ENCODE assay signal across 14 cellular contexts in genomic region chr3:22885574-22886348, GRCh38.
DNase-seq lines count a peak whose midpoint lies in the region; ATAC-seq and TF ChIP-seq lines count a peak whose summit lies in the region.
"Had no signal": no experiment of that assay in that cellular context is flagged by ENCODE, and none has a peak within 500 bp of the region (broad histone marks: within the 10 kb centered on the region; RNA-seq: fewer than 3 reads in every experiment).

No MANE protein-coding gene starts in this region.

- H4K8ac ChIP-seq in mesendoderm (ENCODE audit: low read depth, low read length) = no peak overlapping the region

- H3K4me2 ChIP-seq in OCI-LY3 (ENCODE audit: low read length) (no peak overlapping the region), mesendoderm (ENCODE audit: low read length) (no peak overlapping the region)

- H3K4me3 ChIP-seq in HEK293 (ENCODE audit: low read depth, low read length) = no peak overlapping the region
- no peak overlapping the region for H3K4me3 ChIP-seq in OCI-LY3 (ENCODE audit: low read length)
- no peak overlapping the region for H3K4me3 ChIP-seq in mesendoderm (ENCODE audit: low read length)
- H3K4me3 ChIP-seq in gastrocnemius medialis = peak overlapping the region in 1 of 4 donors; percentile 14
- H3K4me3 ChIP-seq: BLaER1 treated with 17β-estradiol and CSF1 and Interleukin-3, amounts not matched to agents 10 nM and 100 nM; GM23248 had no signal

- intact Hi-C loops in gastrocnemius medialis (cut with DNase I; ENCODE audit: low total_unique reads) = no loop called here
- intact Hi-C loops in activated T-helper 2 cell treated with anti-CD3 and anti-CD28 coated beads, Interferon-gamma antibody, Interleukin-2, Interleukin-4, amounts not matched to agents 10 μg/mL and 5 μg/mL and 100 μg/mL, durations not matched to agents 14 hours and 24 hours and 36 hours (cut with micrococcal nuclease) = no loop called here

- no peak overlapping the region for H3K27ac Mint-ChIP-seq in activated T-helper 2 cell treated with anti-CD3 and anti-CD28 coated beads, Interferon-gamma antibody, Interleukin-2, Interleukin-4, amounts not matched to agents 10 μg/mL and 5 μg/mL and 100 μg/mL, durations not matched to agents 14 hours and 24 hours and 36 hours
- H3K27ac Mint-ChIP-seq: CD4-positive, CD25-positive, alpha-beta regulatory T cell had no signal

- ATAC-seq in gastrocnemius medialis = peak; percentile 21 to 73
- no peak for ATAC-seq in GM19395 (IDR thresholded peaks at IDR 0.05; ENCODE audit: unreplicated experiment)
- ATAC-seq: HCT116 had no signal

- H3K4ac ChIP-seq in mesendoderm (ENCODE audit: low read depth, low read length) = peak overlapping the region; percentile 36

- TF ChIP-seq CTCF in HEK293 (tag by site-specific recombination; IDR thresholded peaks at IDR 0.05) (no peak), OCI-LY3 (IDR thresholded peaks at IDR 0.05; ENCODE audit: low read depth, low read length) (no peak), gastrocnemius medialis (IDR thresholded peaks at IDR 0.05 in 4 of 5, conservative IDR thresholded peaks at IDR 0.05 in 1 of 5) (no peak)

- no peaks in the 10 kb centered on the region for H3K27me3 Mint-ChIP-seq in activated T-helper 2 cell treated with anti-CD3 and anti-CD28 coated beads, Interferon-gamma antibody, Interleukin-2, Interleukin-4, amounts not matched to agents 10 μg/mL and 5 μg/mL and 100 μg/mL, durations not matched to agents 14 hours and 24 hours and 36 hours (ENCODE audit: low read depth)
- H3K27me3 Mint-ChIP-seq: CD4-positive, CD25-positive, alpha-beta regulatory T cell had no signal

- 0 out of 2 replicates have a peak overlapping the region, but pooled peaks have one; percentile 9 for H2AFZ ChIP-seq in OCI-LY3 (ENCODE audit: low read depth, low read length)
- H2AFZ ChIP-seq: GM23248 had no signal

- peaks cover 16% of the 10 kb centered on the region for H3K27me3 ChIP-seq in OCI-LY3 (ENCODE audit: low read depth, low read length)
- no peaks in the 10 kb centered on the region for H3K27me3 ChIP-seq in mesendoderm (ENCODE audit: insufficient read depth, low read length, poor library complexity)
- H3K27me3 ChIP-seq in gastrocnemius medialis = no peaks in the 10 kb centered on the region
- H3K27me3 ChIP-seq: BLaER1 treated with 17β-estradiol and CSF1 and Interleukin-3, amounts not matched to agents 10 nM and 100 nM had no signal

- no peaks in the 10 kb centered on the region for H3K36me3 ChIP-seq in HEK293 (ENCODE audit: control insufficient read depth in 2 of 2, insufficient read depth in 1 of 2, low read length in 2 of 2)
- no peaks in the 10 kb centered on the region for H3K36me3 ChIP-seq in OCI-LY3 (replicated peaks; ENCODE audit: low read depth, low read length)
- no peaks in the 10 kb centered on the region for H3K36me3 ChIP-seq in mesendoderm (ENCODE audit: control insufficient read depth, insufficient read depth, low read length)
- no peaks in the 10 kb centered on the region for H3K36me3 ChIP-seq in gastrocnemius medialis
- H3K36me3 ChIP-seq: BLaER1 treated with 17β-estradiol and CSF1 and Interleukin-3, amounts not matched to agents 10 nM and 100 nM had no signal

- H3K9ac ChIP-seq in OCI-LY3 (ENCODE audit: low read length) (no peak overlapping the region), mesendoderm (ENCODE audit: low read length) (no peak overlapping the region)
- H3K9ac ChIP-seq: BLaER1 treated with 17β-estradiol and CSF1 and Interleukin-3, amounts not matched to agents 10 nM and 100 nM; GM23248 had no signal

- no peak overlapping the region for H2AK5ac ChIP-seq in mesendoderm (ENCODE audit: low read length)

- no peak overlapping the region for H2BK5ac ChIP-seq in mesendoderm (ENCODE audit: low read length)

- H3K4me3 Mint-ChIP-seq in activated T-helper 2 cell treated with anti-CD3 and anti-CD28 coated beads, Interferon-gamma antibody, Interleukin-2, Interleukin-4, amounts not matched to agents 10 μg/mL and 5 μg/mL and 100 μg/mL, durations not matched to agents 14 hours and 24 hours and 36 hours (ENCODE audit: low read depth) = no peak overlapping the region
- H3K4me3 Mint-ChIP-seq: CD4-positive, CD25-positive, alpha-beta regulatory T cell had no signal

- no peak for DNase-seq in mesendoderm
- no peak for DNase-seq in gastrocnemius medialis
- no peak for DNase-seq in SKM-1 treated with dmso at 0.1 percent for 144 hours (lab: John Stamatoyannopoulos, UW; ENCODE audit: unreplicated experiment)
- no peak for DNase-seq in activated T-helper 2 cell treated with anti-CD3 and anti-CD28 coated beads, Interferon-gamma antibody, Interleukin-2, Interleukin-4, amounts not matched to agents 10 μg/mL and 5 μg/mL and 100 μg/mL, durations not matched to agents 14 hours and 24 hours and 36 hours (ENCODE audit: low spot score)
- no peak for DNase-seq in NCI-H2196 treated with DMSO at 0.1 percent for 48 hours (lab: John Stamatoyannopoulos, UW; ENCODE audit: unreplicated experiment)
- DNase-seq: ACHN; CD4-positive, CD25-positive, alpha-beta regulatory T cell; GM23248 had no signal

- no peaks in the 10 kb centered on the region for H3K79me2 ChIP-seq in OCI-LY3 (ENCODE audit: low read length)
- H3K79me2 ChIP-seq in mesendoderm (ENCODE audit: control insufficient read depth, insufficient read depth, low read length) = no peaks in the 10 kb centered on the region

- no peaks in the 10 kb centered on the region for H3K4me1 Mint-ChIP-seq in activated T-helper 2 cell treated with anti-CD3 and anti-CD28 coated beads, Interferon-gamma antibody, Interleukin-2, Interleukin-4, amounts not matched to agents 10 μg/mL and 5 μg/mL and 100 μg/mL, durations not matched to agents 14 hours and 24 hours and 36 hours (ENCODE audit: low read depth)
- H3K4me1 Mint-ChIP-seq: CD4-positive, CD25-positive, alpha-beta regulatory T cell had no signal

- no peak overlapping the region for H2BK120ac ChIP-seq in mesendoderm (ENCODE audit: low read depth, low read length)

- POLR2A ChIA-PET in HEK293 (lab: Yijun Ruan, JAX) = no interaction called here

- H3K9me3 Mint-ChIP-seq in activated T-helper 2 cell treated with anti-CD3 and anti-CD28 coated beads, Interferon-gamma antibody, Interleukin-2, Interleukin-4, amounts not matched to agents 10 μg/mL and 5 μg/mL and 100 μg/mL, durations not matched to agents 14 hours and 24 hours and 36 hours = no peaks in the 10 kb centered on the region

- no peak for TF ChIP-seq POLR2A in gastrocnemius medialis (IDR thresholded peaks at IDR 0.05)

- H3K27ac ChIP-seq in HEK293 (ENCODE audit: extremely low read depth, low read depth, low read length) (no peak overlapping the region), OCI-LY3 (ENCODE audit: low read length) (no peak overlapping the region), mesendoderm (ENCODE audit: low read depth, low read length) (no peak overlapping the region), gastrocnemius medialis (peak overlapping the region; percentile 42 to 59 (median 48))
- H3K27ac ChIP-seq: BLaER1 treated with 17β-estradiol and CSF1 and Interleukin-3, amounts not matched to agents 10 nM and 100 nM; GM23248; HL-60 had no signal

- H3K9me3 ChIP-seq in HEK293 (ENCODE audit: control insufficient read depth, insufficient read depth, low read depth, low read length) (no peaks in the 10 kb centered on the region), OCI-LY3 (ENCODE audit: insufficient read depth, low read length) (no peaks in the 10 kb centered on the region), gastrocnemius medialis (no peaks in the 10 kb centered on the region)

- H2BK15ac ChIP-seq in mesendoderm (replicated peaks; ENCODE audit: low read depth) = no peak overlapping the region

- H4K5ac ChIP-seq in mesendoderm (ENCODE audit: low read length) = no peak overlapping the region

- no peak overlapping the region for H3K56ac ChIP-seq in mesendoderm (ENCODE audit: low read length)

- CTCF ChIA-PET in HEK293 (lab: Yijun Ruan, JAX) = no interaction called here

- in situ Hi-C loops in gastrocnemius medialis (cut with MboI; ENCODE audit: low sequenced_read_pairs in 4 of 4) = no loop called here

- H3K79me1 ChIP-seq in mesendoderm (ENCODE audit: low read length) = no peaks in the 10 kb centered on the region

- no peak overlapping the region for H3K18ac ChIP-seq in mesendoderm (ENCODE audit: low read length)

- H3K36me3 Mint-ChIP-seq in activated T-helper 2 cell treated with anti-CD3 and anti-CD28 coated beads, Interferon-gamma antibody, Interleukin-2, Interleukin-4, amounts not matched to agents 10 μg/mL and 5 μg/mL and 100 μg/mL, durations not matched to agents 14 hours and 24 hours and 36 hours (ENCODE audit: low read depth) = no peaks in the 10 kb centered on the region
- H3K36me3 Mint-ChIP-seq: CD4-positive, CD25-positive, alpha-beta regulatory T cell had no signal

- H3K4me1 ChIP-seq in HEK293 (ENCODE audit: control insufficient read depth, insufficient read depth, low read length) (no peaks in the 10 kb centered on the region), OCI-LY3 (ENCODE audit: low read length) (peaks cover 2% of the 10 kb centered on the region; the same call in 1 of the 2 replicates), mesendoderm (ENCODE audit: control insufficient read depth, low read depth, low read length) (no peaks in the 10 kb centered on the region), gastrocnemius medialis (peaks cover 6 to 7% of the 10 kb centered on the region in 2 donors)

- WGBS in mesendoderm (ENCODE audit: extremely low coverage, insufficient coverage, low lambda C conversion rate) = no CpG with 5 or more reads among the region's 6 CpGs

- no peaks in the 10 kb centered on the region for H4K20me1 ChIP-seq in OCI-LY3 (ENCODE audit: insufficient read depth, low read length)
- H4K20me1 ChIP-seq: BLaER1 treated with 17β-estradiol and CSF1 and Interleukin-3, amounts not matched to agents 10 nM and 100 nM had no signal

- no peak overlapping the region for H3K23ac ChIP-seq in mesendoderm (ENCODE audit: low read length)

TF ChIP-seq in HEK293, 187 proteins besides CTCF, POLR2A, EP300 and RAD21 (continues in another document):
- TF ChIP-seq ZNF624 (tag by site-specific recombination; IDR thresholded peaks at IDR 0.05) = no peak
- TF ChIP-seq PRDM6 (tag by site-specific recombination; IDR thresholded peaks at IDR 0.05) = peak; percentile 82
- TF ChIP-seq ZNF596 (tag by site-specific recombination; IDR thresholded peaks at IDR 0.05) = no peak
- no peak for TF ChIP-seq BCL11B (tag by site-specific recombination; IDR thresholded peaks at IDR 0.05; ENCODE audit: low read depth)

Comparison
In these comparisons a context has a peak if more than half of its experiments do, and no peak if none do; other contexts are left out.
1. H3K27ac ChIP-seq: peak in gastrocnemius medialis (4 of 4); none in HEK293 (single experiment), OCI-LY3 (single experiment) and mesendoderm (single experiment).